In genomic region chr10:14839305-14839695, GRCh38 we compare ENCODE assay signal across 1 cellular context.
A peak's percentile ranks its signal among the peaks of the same experiment; 100 is the strongest.
TF ChIP-seq lines count a peak whose summit lies in the region.

No MANE protein-coding gene starts in this region.

TF ChIP-seq in HepG2, 621 proteins besides CTCF, POLR2A, EP300 and RAD21:
- TF ChIP-seq ZNF549 (CRISPR knock-in tag; IDR thresholded peaks at IDR 0.05) (no peak), ATF1 (CRISPR knock-in tag; IDR thresholded peaks at IDR 0.05) (0 out of 2 replicates have a peak, but pooled peaks have one; percentile 9), HOXA9 (CRISPR knock-in tag; IDR thresholded peaks at IDR 0.05; ENCODE audit: borderline replicate concordance) (no peak), ZNF121 (CRISPR knock-in tag; IDR thresholded peaks at IDR 0.05) (peak; percentile 60), ZBTB7B (CRISPR knock-in tag; IDR thresholded peaks at IDR 0.05) (no peak), ZNF670 (CRISPR knock-in tag; IDR thresholded peaks at IDR 0.05; ENCODE audit: borderline replicate concordance) (peak; percentile 32; the same call in 1 of the 2 replicates), ZNF788 (CRISPR knock-in tag; IDR thresholded peaks at IDR 0.05; ENCODE audit: borderline replicate concordance) (no peak)
- TF ChIP-seq, protein P1, sequence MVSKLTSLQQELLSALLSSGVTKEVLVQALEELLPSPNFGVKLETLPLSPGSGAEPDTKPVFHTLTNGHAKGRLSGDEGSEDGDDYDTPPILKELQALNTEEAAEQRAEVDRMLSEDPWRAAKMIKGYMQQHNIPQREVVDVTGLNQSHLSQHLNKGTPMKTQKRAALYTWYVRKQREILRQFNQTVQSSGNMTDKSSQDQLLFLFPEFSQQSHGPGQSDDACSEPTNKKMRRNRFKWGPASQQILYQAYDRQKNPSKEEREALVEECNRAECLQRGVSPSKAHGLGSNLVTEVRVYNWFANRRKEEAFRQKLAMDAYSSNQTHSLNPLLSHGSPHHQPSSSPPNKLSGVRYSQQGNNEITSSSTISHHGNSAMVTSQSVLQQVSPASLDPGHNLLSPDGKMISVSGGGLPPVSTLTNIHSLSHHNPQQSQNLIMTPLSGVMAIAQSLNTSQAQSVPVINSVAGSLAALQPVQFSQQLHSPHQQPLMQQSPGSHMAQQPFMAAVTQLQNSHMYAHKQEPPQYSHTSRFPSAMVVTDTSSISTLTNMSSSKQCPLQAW (CRISPR knock-in tag; IDR thresholded peaks at IDR 0.05), result peak; percentile 54; the same call in 1 of the 2 replicates
